In the genomic region with DNA sequence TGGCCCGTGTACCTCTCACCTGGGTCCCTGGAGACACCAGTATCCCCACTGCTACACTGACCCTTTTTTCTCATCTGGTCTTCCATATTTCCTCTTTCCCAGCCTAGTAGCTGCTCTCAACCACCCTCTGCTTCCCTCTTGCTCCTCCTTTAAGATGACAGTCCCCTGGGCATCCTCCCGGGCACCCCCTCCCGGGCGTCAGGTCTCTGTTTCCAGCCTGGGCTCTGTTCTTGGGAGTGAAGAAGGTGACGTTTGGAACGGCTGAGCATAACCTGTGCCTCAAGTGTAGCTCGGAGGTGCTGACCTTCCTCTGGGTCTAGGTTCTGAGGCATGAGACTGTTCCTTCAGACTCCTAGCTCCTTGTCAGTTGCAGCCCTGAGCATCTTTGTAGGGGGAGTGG, we compare ENCODE assay signal across 20 cellular contexts.
"Had no signal": no experiment of that assay in that cellular context is flagged by ENCODE, and none has a peak within 500 bp of the region (broad histone marks: within the 10 kb centered on the region; RNA-seq: fewer than 3 reads in every experiment).

No MANE protein-coding gene starts in this region.

- ATAC-seq: activated CD4-positive, alpha-beta T cell treated with anti-CD3 and anti-CD28 coated beads for 36 hours; activated naive CD4-positive, alpha-beta T cell treated with anti-CD3 and anti-CD28 coated beads, Interleukin-2, amount 50 U/mL, for 72 hours; gastrocnemius medialis; left ventricle myocardium superior; stimulated activated naive CD8-positive, alpha-beta T cell treated with anti-CD3 and anti-CD28 coated beads, Interleukin-15, amount 100 ng/mL, for 72 hours had no signal

- DNase-seq: activated CD4-positive, alpha-beta memory T cell treated with anti-CD3 and anti-CD28 coated beads for 36 hours; activated CD4-positive, alpha-beta T cell treated with anti-CD3 and anti-CD28 coated beads for 36 hours; activated gamma-delta T cell treated with Interleukin-2 at 50 U/mL for 16 hours; activated T-cell treated with anti-CD3 and anti-CD28 coated beads for 4 hours; amniotic stem cell; central memory CD4-positive, alpha-beta T cell; gastrocnemius medialis; head of caudate nucleus; kidney; left ventricle myocardium superior; nephron progenitor cell; nucleus accumbens; stimulated activated naive CD8-positive, alpha-beta T cell treated with anti-CD3 and anti-CD28 coated beads, Interleukin-15, amount 100 ng/mL, for 72 hours; upper lobe of left lung had no signal

- H3K27ac ChIP-seq: gastrocnemius medialis, SK-N-MC, skin epidermis, suprapubic skin, upper lobe of left lung had no signal

- H3K9me3 ChIP-seq: gastrocnemius medialis, suprapubic skin had no signal

- H3K27ac Mint-ChIP-seq: activated CD4-positive, alpha-beta memory T cell treated with anti-CD3 and anti-CD28 coated beads for 36 hours; activated CD4-positive, alpha-beta T cell treated with anti-CD3 and anti-CD28 coated beads for 36 hours; activated T-helper 1 cell treated with anti-CD3 and anti-CD28 coated beads, Interleukin-12 subunit alpha, Interleukin-12 subunit beta, Interleukin-2, Interleukin-4 antibody, amounts not matched to agents 30 ng/mL and 10 ng/mL and 1 ng/mL, durations not matched to agents 14 hours and 24 hours and 36 hours; memory B cell; stimulated activated naive CD8-positive, alpha-beta T cell treated with anti-CD3 and anti-CD28 coated beads, Interleukin-15, amount 100 ng/mL, for 72 hours had no signal

- H3K4me3 ChIP-seq: gastrocnemius medialis, SK-N-MC, skin epidermis, suprapubic skin, upper lobe of left lung had no signal

- H3K4me3 Mint-ChIP-seq: activated CD4-positive, alpha-beta memory T cell treated with anti-CD3 and anti-CD28 coated beads for 36 hours; activated CD4-positive, alpha-beta T cell treated with anti-CD3 and anti-CD28 coated beads for 36 hours; activated T-helper 1 cell treated with anti-CD3 and anti-CD28 coated beads, Interleukin-12 subunit alpha, Interleukin-12 subunit beta, Interleukin-2, Interleukin-4 antibody, amounts not matched to agents 30 ng/mL and 10 ng/mL and 1 ng/mL, durations not matched to agents 14 hours and 24 hours and 36 hours; memory B cell; nephron progenitor cell; stimulated activated naive CD8-positive, alpha-beta T cell treated with anti-CD3 and anti-CD28 coated beads, Interleukin-15, amount 100 ng/mL, for 72 hours had no signal

- H3K9me3 Mint-ChIP-seq: memory B cell, nephron progenitor cell had no signal

- H3K36me3 ChIP-seq: gastrocnemius medialis, upper lobe of left lung had no signal

- H3K27me3 ChIP-seq: gastrocnemius medialis, suprapubic skin, upper lobe of left lung had no signal

- H3K4me1 ChIP-seq: gastrocnemius medialis had no signal

- H3K27me3 Mint-ChIP-seq: activated CD4-positive, alpha-beta memory T cell treated with anti-CD3 and anti-CD28 coated beads for 36 hours; activated CD4-positive, alpha-beta T cell treated with anti-CD3 and anti-CD28 coated beads for 36 hours; memory B cell; stimulated activated naive CD8-positive, alpha-beta T cell treated with anti-CD3 and anti-CD28 coated beads, Interleukin-15, amount 100 ng/mL, for 72 hours had no signal
